Comparison of ENCODE assay signal across 1 cellular context in genomic region chr11:66373690-66374287, GRCh38.
TF ChIP-seq lines count a peak whose summit lies in the region.

No MANE protein-coding gene starts in this region.

TF ChIP-seq in HEK293, 187 proteins besides CTCF, POLR2A, EP300 and RAD21:
- peak; percentile 69 for TF ChIP-seq ZNF335 (tag by site-specific recombination; conservative IDR thresholded peaks at IDR 0.05)
- 0 out of 2 replicates have a peak, but pooled peaks have one; percentile 54 for TF ChIP-seq ZNF362 (tag by site-specific recombination; IDR thresholded peaks at IDR 0.05)
- 0 out of 2 replicates have a peak, but pooled peaks have one; percentile 16 for TF ChIP-seq PRDM1 (tag by site-specific recombination; IDR thresholded peaks at IDR 0.05)
